17 cellular contexts compared by ENCODE assay signal in the genomic region with DNA sequence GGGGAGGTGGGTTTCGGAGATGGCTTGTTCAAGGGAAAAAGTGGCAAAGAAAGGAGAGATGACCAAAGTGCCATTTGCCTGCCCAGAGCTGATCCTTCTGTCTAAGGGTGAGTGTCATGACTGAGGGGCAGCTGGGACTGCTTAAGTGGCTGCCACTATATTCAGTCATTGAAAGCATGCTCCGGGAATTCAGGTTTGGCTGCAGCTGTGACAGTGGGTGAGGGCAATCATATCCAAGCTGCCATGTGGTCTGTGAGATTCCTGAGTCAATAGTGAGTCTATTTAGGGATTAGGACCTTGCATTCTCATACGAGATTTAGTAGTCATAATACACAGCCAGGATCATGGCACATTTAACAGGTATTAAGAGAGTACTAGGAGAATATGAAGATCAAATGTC.
DNase-seq lines count a peak whose midpoint lies in the region; ATAC-seq and TF ChIP-seq lines count a peak whose summit lies in the region.
"Had no signal": no experiment of that assay in that cellular context is flagged by ENCODE, and none has a peak within 500 bp of the region (broad histone marks: within the 10 kb centered on the region; RNA-seq: fewer than 3 reads in every experiment).

No MANE protein-coding gene starts in this region.

- TF ChIP-seq CTCF in retinal pigment epithelial cell (conservative IDR thresholded peaks at IDR 0.05; ENCODE audit: low read depth, low read length) (no peak), WERI-Rb-1 (IDR thresholded peaks at IDR 0.05; ENCODE audit: low read depth, low read length) (no peak)

- H3K4me3 ChIP-seq in retinal pigment epithelial cell (ENCODE audit: low read length): no peak overlapping the region
- H3K4me3 ChIP-seq in WERI-Rb-1 (ENCODE audit: low read depth, low read length): no peak overlapping the region
- H3K4me3 ChIP-seq: transverse colon had no signal

- H3K9me3 ChIP-seq in WERI-Rb-1 (ENCODE audit: severe bottlenecking): no peaks in the 10 kb centered on the region
- H3K9me3 ChIP-seq: transverse colon had no signal

- DNase-seq in Daoy (ENCODE audit: low read depth) (peak; percentile 9), NCI-H446 treated with DMSO at 0.1 percent for 48 hours (lab: John Stamatoyannopoulos, UW) (peak; percentile 81), fibroblast of peridontal ligament (ENCODE audit: extremely low read depth) (peak; percentile 3), retinal pigment epithelial cell (ENCODE audit: low read depth) (peak; percentile 16), WERI-Rb-1 (no peak), HUDEP-2 (lab: John Stamatoyannopoulos, UW; ENCODE audit: unreplicated experiment in 76 of 76) (no peak)
- DNase-seq: activated naive CD4-positive, alpha-beta T cell; activated T-cell treated with anti-CD3 and anti-CD28 coated beads for 4 hours; AML-193; Kasumi-1; naive thymus-derived CD4-positive, alpha-beta T cell; NCI-H1417 treated with DMSO at 0.1 percent for 48 hours; SIG-M5; stimulated activated CD4-positive, alpha-beta T cell treated with anti-CD3 and anti-CD28 coated beads, Interleukin-2, amount 100 ng/mL, for 24 hours; stimulated activated naive CD8-positive, alpha-beta T cell treated with anti-CD3 and anti-CD28 coated beads, Interleukin-15, Interleukin-2, amounts not matched to agents 100 U/mL and 50 U/mL, for 24 hours; transverse colon had no signal

- H3K36me3 ChIP-seq in WERI-Rb-1: no peaks in the 10 kb centered on the region
- H3K36me3 ChIP-seq: transverse colon had no signal

- no peak overlapping the region for H3K27ac ChIP-seq in WERI-Rb-1
- H3K27ac ChIP-seq: transverse colon had no signal

- no peak for ATAC-seq in GM21528 (IDR thresholded peaks at IDR 0.05; ENCODE audit: low FRiP score, unreplicated experiment)
- ATAC-seq: naive thymus-derived CD4-positive, alpha-beta T cell; stimulated activated naive CD8-positive, alpha-beta T cell treated with anti-CD3 and anti-CD28 coated beads, Interleukin-15, Interleukin-2, amounts not matched to agents 100 U/mL and 50 U/mL, for 24 hours had no signal

- H3K27me3 ChIP-seq in WERI-Rb-1 (ENCODE audit: insufficient read depth, low read depth, severe bottlenecking): no peaks in the 10 kb centered on the region
- H3K27me3 ChIP-seq: transverse colon had no signal

Comparison
In these comparisons a context has a peak if more than half of its experiments do, and no peak if none do; other contexts are left out.
1. DNase-seq: peak in Daoy (single experiment), NCI-H446 treated with DMSO at 0.1 percent for 48 hours (single experiment), fibroblast of peridontal ligament (single experiment) and retinal pigment epithelial cell (single experiment); none in WERI-Rb-1 (single experiment) and HUDEP-2 (0 of 76).